Comparison of ENCODE assay signal across 11 cellular contexts in genomic region chr6:121319112-121319553, GRCh38. TPM values are rescaled to one million over a fixed set of nuclear protein-coding genes. Genes with fewer than 3 reads are reported as not detected.
DNase-seq lines count a peak whose midpoint lies in the region; ATAC-seq and TF ChIP-seq lines count a peak whose summit lies in the region.
"Had no signal": no experiment of that assay in that cellular context is flagged by ENCODE, and none has a peak within 500 bp of the region (broad histone marks: within the 10 kb centered on the region; RNA-seq: fewer than 3 reads in every experiment).

No MANE protein-coding gene starts in this region.

- no peak for ATAC-seq in GM19452 (IDR thresholded peaks at IDR 0.05; ENCODE audit: unreplicated experiment)
- ATAC-seq in GM21526 (IDR thresholded peaks at IDR 0.05; ENCODE audit: low FRiP score, unreplicated experiment), result no peak
- ATAC-seq: HCT116 had no signal

- H3K27ac ChIP-seq in Peyer's patch, result no peak overlapping the region
- H3K27ac ChIP-seq: SK-N-MC had no signal

- no peaks in the 10 kb centered on the region for H3K4me1 ChIP-seq in Peyer's patch

- no peak for TF ChIP-seq POLR2A in Peyer's patch (IDR thresholded peaks at IDR 0.05)

- no peak overlapping the region for H3K4me3 ChIP-seq in Peyer's patch
- H3K4me3 ChIP-seq: SK-N-MC had no signal

- H3K9me3 ChIP-seq in Peyer's patch, result no peaks in the 10 kb centered on the region

- DNase-seq in Peyer's patch (no peak), germinal center (ENCODE audit: low spot score) (peak; percentile 7), renal cortical epithelial cell (ENCODE audit: low read depth) (peak; percentile 49), NCI-H2171 treated with DMSO at 0.1 percent for 48 hours (lab: John Stamatoyannopoulos, UW) (no peak), H4 (ENCODE audit: low spot score) (no peak)
- DNase-seq: stimulated activated CD4-positive, alpha-beta T cell treated with anti-CD3 and anti-CD28 coated beads, Interleukin-4, amount 100 ng/mL, for 4 hours had no signal

- TF ChIP-seq CTCF in GM12873 (IDR thresholded peaks at IDR 0.05; ENCODE audit: insufficient read depth, low read depth, low read length, missing control alignments) (peak; percentile 51), Peyer's patch (IDR thresholded peaks at IDR 0.05) (peak in 4 of 6 experiments; percentile 13 to 52 (median 49))

- no peaks in the 10 kb centered on the region for H3K27me3 ChIP-seq in Peyer's patch

- H3K36me3 ChIP-seq in Peyer's patch, result peaks cover 0 to 5% (median 0%) of the 10 kb centered on the region in 3 donors

RNA-seq across cellular contexts. Expression of gene TBC1D32, which starts 15.1 kb away (rescaled TPM):
- total RNA-seq in Peyer's patch, result 10 to 100 TPM; 16.5 to 29.2 (median 27.0) TPM
- 7.6 and 22.9 TPM in 2 replicates for total RNA-seq in renal cortical epithelial cell
- 1.4 and 2.9 TPM in 2 replicates for total RNA-seq in H4 (2014; rRNA removed; shearing (Covaris generic))

Comparison
In these comparisons a context has a peak if more than half of its experiments do, and no peak if none do; other contexts are left out.
1. DNase-seq: peak in germinal center (single experiment) and renal cortical epithelial cell (single experiment); none in Peyer's patch (0 of 3), NCI-H2171 treated with DMSO at 0.1 percent for 48 hours (single experiment) and H4 (single experiment).